10 cellular contexts compared by ENCODE assay signal in the genomic region with DNA sequence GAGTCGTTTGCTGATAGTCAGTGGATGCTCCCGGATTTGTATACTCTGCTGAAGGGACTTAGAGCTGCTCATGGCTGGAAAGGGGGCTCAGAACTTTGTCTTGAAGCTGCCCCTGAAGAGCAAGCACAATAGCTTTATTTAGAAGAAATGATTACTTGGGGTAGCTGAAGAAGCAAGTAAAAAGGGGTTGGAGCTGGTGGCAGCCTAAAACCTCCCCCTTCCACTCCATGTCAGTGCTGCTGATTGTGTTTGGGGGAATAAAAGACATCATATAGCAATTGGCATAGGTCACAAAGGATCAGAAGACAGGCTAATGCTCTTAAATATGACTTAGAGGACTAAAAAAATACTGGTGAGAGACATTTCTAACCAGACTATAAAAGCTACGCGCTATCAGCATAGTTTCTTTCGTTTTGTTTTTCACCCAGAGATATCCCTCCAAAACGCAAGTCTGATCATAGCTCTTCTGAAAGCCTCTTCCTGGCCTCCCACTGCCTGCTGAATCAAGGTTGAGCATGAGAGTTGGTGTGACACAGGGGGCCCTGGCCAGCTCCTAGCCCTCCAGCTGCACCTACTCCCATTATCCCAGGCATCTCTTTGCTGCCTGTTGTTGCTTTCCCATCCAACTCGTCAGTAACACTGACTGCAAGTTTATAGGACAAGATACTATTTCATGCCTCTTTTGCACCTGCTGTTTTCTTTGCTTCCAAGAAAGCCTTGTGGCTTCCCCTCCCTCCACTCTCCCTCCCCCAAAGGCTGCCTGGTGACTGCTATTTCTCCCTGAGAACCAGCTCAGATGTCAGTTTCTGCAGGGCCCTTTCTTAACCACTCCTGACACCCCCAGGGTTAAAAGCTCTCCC. TPM values are rescaled to one million over a fixed set of nuclear protein-coding genes. Genes with fewer than 3 reads are reported as not detected.
A peak's percentile ranks its signal among the peaks of the same experiment; 100 is the strongest.
DNase-seq lines count a peak whose midpoint lies in the region; ATAC-seq and TF ChIP-seq lines count a peak whose summit lies in the region.
"Had no signal": no experiment of that assay in that cellular context is flagged by ENCODE, and none has a peak within 500 bp of the region (broad histone marks: within the 10 kb centered on the region; RNA-seq: fewer than 3 reads in every experiment).

No MANE protein-coding gene starts in this region.

- H3K4me1 Mint-ChIP-seq in neural progenitor cell, result peaks cover 11% of the 10 kb centered on the region

- H3F3A ChIP-seq in neural progenitor cell (ENCODE audit: low read depth), result peaks cover 10% of the 10 kb centered on the region

- no peaks in the 10 kb centered on the region for H4K20me1 ChIP-seq in DND-41 (ENCODE audit: insufficient read depth, low read length)
- H4K20me1 ChIP-seq in neural progenitor cell (ENCODE audit: low read depth), result no peaks in the 10 kb centered on the region

- H3K4me1 ChIP-seq in DND-41 (ENCODE audit: insufficient read depth, low read length) (peaks cover 35% of the 10 kb centered on the region), neural progenitor cell (peaks cover 20% of the 10 kb centered on the region)

- H3K27ac ChIP-seq in DND-41 (ENCODE audit: low read length), result peak overlapping the region; percentile 95
- peak overlapping the region; percentile 88 for H3K27ac ChIP-seq in KOPT-K1 (ENCODE audit: low read depth, low read length, poor library complexity, severe bottlenecking)
- peak overlapping the region; percentile 6 for H3K27ac ChIP-seq in neural progenitor cell
- H3K27ac ChIP-seq: VCaP had no signal

- ATAC-seq in DND-41 (ENCODE audit: insufficient read depth, low read depth), result peak; percentile 91
- ATAC-seq in activated naive CD4-positive, alpha-beta T cell treated with anti-CD3 and anti-CD28 coated beads, Interleukin-2, amount 50 U/mL, for 72 hours, result peak; percentile 47 to 70
- ATAC-seq in HG02678 (IDR thresholded peaks at IDR 0.05; ENCODE audit: unreplicated experiment), result no peak
- ATAC-seq in omental fat pad (ENCODE audit: low FRiP score), result no peak

- H3K4me3 Mint-ChIP-seq in neural progenitor cell, result no peak overlapping the region
- H3K4me3 Mint-ChIP-seq: brain had no signal

- no peaks in the 10 kb centered on the region for H3K36me3 ChIP-seq in DND-41 (ENCODE audit: insufficient read depth, low read length)
- no peaks in the 10 kb centered on the region for H3K36me3 ChIP-seq in KOPT-K1 (ENCODE audit: insufficient read depth, low read length)
- H3K36me3 ChIP-seq in neural progenitor cell, result no peaks in the 10 kb centered on the region

- H3K79me2 ChIP-seq in DND-41 (ENCODE audit: insufficient read depth, low read length) (no peaks in the 10 kb centered on the region), neural progenitor cell (ENCODE audit: low read depth) (no peaks in the 10 kb centered on the region)

- H2AFZ ChIP-seq in DND-41 (ENCODE audit: low read depth, low read length) (peak overlapping the region; percentile 77), neural progenitor cell (replicated peaks) (peak overlapping the region; percentile 65)

- H3K27ac Mint-ChIP-seq in activated naive CD4-positive, alpha-beta T cell treated with anti-CD3 and anti-CD28 coated beads, Interleukin-2, amount 50 U/mL, for 72 hours, result peak overlapping the region; percentile 85 to 94
- H3K27ac Mint-ChIP-seq in neural progenitor cell, result no peak overlapping the region

- peaks cover 4% of the 10 kb centered on the region for H3K9me3 ChIP-seq in DND-41 (ENCODE audit: insufficient read depth, low read length, severe bottlenecking)
- peaks cover 22% of the 10 kb centered on the region for H3K9me3 ChIP-seq in KOPT-K1 (ENCODE audit: insufficient read depth, low read length, poor library complexity, severe bottlenecking)
- no peaks in the 10 kb centered on the region for H3K9me3 ChIP-seq in neural progenitor cell (ENCODE audit: low read depth)

- peak; percentile 92 for DNase-seq in DND-41
- DNase-seq in activated naive CD4-positive, alpha-beta T cell treated with anti-CD3 and anti-CD28 coated beads, Interleukin-2, amount 50 U/mL, for 72 hours (ENCODE audit: low spot score in 2 of 2), result no peak
- peak; percentile 23 for DNase-seq in neural progenitor cell (ENCODE audit: low spot score)
- no peak for DNase-seq in NCI-H1105 treated with DMSO at 0.1 percent for 48 hours (lab: John Stamatoyannopoulos, UW)
- no peak for DNase-seq in omental fat pad (ENCODE audit: low spot score)
- no peak for DNase-seq in NCI-H1048 (lab: John Stamatoyannopoulos, UW)

- H3K4me3 ChIP-seq in DND-41 (ENCODE audit: low read depth in 1 of 2, low read length in 2 of 2) (peak overlapping the region; percentile 10 to 58; a peak in 3 of 4 replicates), neural progenitor cell (no peak overlapping the region)

- peaks cover 19 to 22% of the 10 kb centered on the region in 2 donors for H3K36me3 Mint-ChIP-seq in activated naive CD4-positive, alpha-beta T cell treated with anti-CD3 and anti-CD28 coated beads, Interleukin-2, amount 50 U/mL, for 72 hours
- H3K36me3 Mint-ChIP-seq in neural progenitor cell, result no peaks in the 10 kb centered on the region
- H3K36me3 Mint-ChIP-seq: brain had no signal

- H3K9ac ChIP-seq in DND-41 (ENCODE audit: low read depth, low read length), result peak overlapping the region; percentile 58
- H3K9ac ChIP-seq in neural progenitor cell, result no peak overlapping the region

- TF ChIP-seq CTCF in DND-41 (IDR thresholded peaks at IDR 0.05; ENCODE audit: borderline replicate concordance, extremely low read depth, low read length, poor library complexity, severe bottlenecking) (no peak), neural progenitor cell (IDR thresholded peaks at IDR 0.05) (no peak), omental fat pad (IDR thresholded peaks at IDR 0.05) (no peak)

- H3K4me2 ChIP-seq in DND-41 (ENCODE audit: insufficient read depth, low read length) (peak overlapping the region; percentile 64), neural progenitor cell (peak overlapping the region; percentile 25)

- H3K27me3 Mint-ChIP-seq in neural progenitor cell (ENCODE audit: insufficient read depth, low read depth), result peaks cover 2% of the 10 kb centered on the region

- peaks cover 5 to 9% of the 10 kb centered on the region in 2 donors for H3K9me3 Mint-ChIP-seq in activated naive CD4-positive, alpha-beta T cell treated with anti-CD3 and anti-CD28 coated beads, Interleukin-2, amount 50 U/mL, for 72 hours
- no peaks in the 10 kb centered on the region for H3K9me3 Mint-ChIP-seq in neural progenitor cell

- H3K27me3 ChIP-seq in DND-41 (ENCODE audit: insufficient read depth, low read length, poor library complexity) (no peaks in the 10 kb centered on the region), neural progenitor cell (no peaks in the 10 kb centered on the region)

RNA-seq across cellular contexts. Expression of a gene that starts 33.9 kb away (rescaled TPM):
- 10 to 100 TPM; 42.8 to 48.0 TPM for total RNA-seq in activated naive CD4-positive, alpha-beta T cell treated with anti-CD3 and anti-CD28 coated beads, Interleukin-2, amount 50 U/mL, for 72 hours
- total RNA-seq in neural progenitor cell (ENCODE audit: low replicate concordance), result 11.2 and 15.8 TPM in 2 replicates
- 1,000 to 10,000 TPM in 1 of 4 donors, 100 to 1,000 TPM in 3; 355 to 1,386 (median 540) TPM for total RNA-seq in omental fat pad

Comparison
In these comparisons a context has a peak if more than half of its experiments do, and no peak if none do; other contexts are left out.
1. ATAC-seq: peak in DND-41 (single experiment) and activated naive CD4-positive, alpha-beta T cell treated with anti-CD3 and anti-CD28 coated beads, Interleukin-2, amount 50 U/mL, for 72 hours (2 of 2); none in HG02678 (single experiment) and omental fat pad (single experiment).
2. DNase-seq: peak in DND-41 (single experiment) and neural progenitor cell (single experiment); none in activated naive CD4-positive, alpha-beta T cell treated with anti-CD3 and anti-CD28 coated beads, Interleukin-2, amount 50 U/mL, for 72 hours (0 of 2), NCI-H1105 treated with DMSO at 0.1 percent for 48 hours (single experiment), omental fat pad (single experiment) and NCI-H1048 (single experiment).
3. H3K27ac ChIP-seq: peak in every context shown above with its lines; median percentile 95 in DND-41; 88 in KOPT-K1; 6 in neural progenitor cell.
4. RNA of a gene that starts 33.9 kb away (total RNA-seq): 355 to 1,386 TPM in omental fat pad; 42.8 to 48.0 TPM in activated naive CD4-positive, alpha-beta T cell treated with anti-CD3 and anti-CD28 coated beads, Interleukin-2, amount 50 U/mL, for 72 hours and 11.2 to 15.8 TPM in neural progenitor cell; every median in the first group is over 4 times any median in the second.